In genomic region chr5:5770825-5771224, GRCh38 we compare ENCODE assay signal across 17 cellular contexts.
"Had no signal": no experiment of that assay in that cellular context is flagged by ENCODE, and none has a peak within 500 bp of the region (broad histone marks: within the 10 kb centered on the region; RNA-seq: fewer than 3 reads in every experiment).

No MANE protein-coding gene starts in this region.

- DNase-seq: effector CD8-positive, alpha-beta T cell; endodermal cell; foreskin keratinocyte; heart left ventricle; kidney; natural killer cell; stimulated activated CD4-positive, alpha-beta T cell treated with anti-CD3 and anti-CD28 coated beads, Interleukin-12 subunit alpha, Interleukin-12 subunit beta, amount 100 ng/mL, for 4 hours; stimulated activated CD4-positive, alpha-beta T cell treated with anti-CD3 and anti-CD28 coated beads, Interleukin-1b, Interleukin-23, amount 100 ng/mL, for 48 hours; stimulated activated CD4-positive, alpha-beta T cell treated with anti-CD3 and anti-CD28 coated beads, Interleukin-4, amount 100 ng/mL, for 4 hours; stimulated activated naive CD8-positive, alpha-beta T cell treated with anti-CD3 and anti-CD28 coated beads, Interleukin-15, Interleukin-2, amounts not matched to agents 100 U/mL and 50 U/mL, for 24 hours; substantia nigra; testis; tibial artery had no signal

- H3K4me3 ChIP-seq: gastroesophageal sphincter, heart left ventricle, hepatocyte, lung, smooth muscle cell, testis, tibial artery had no signal
